In genomic region chr5:145283101-145283500, GRCh38 we compare ENCODE assay signal across 24 cellular contexts.
"Had no signal": no experiment of that assay in that cellular context is flagged by ENCODE, and none has a peak within 500 bp of the region (broad histone marks: within the 10 kb centered on the region; RNA-seq: fewer than 3 reads in every experiment).

No MANE protein-coding gene starts in this region.

- H3K27me3 Mint-ChIP-seq: activated naive CD4-positive, alpha-beta T cell treated with anti-CD3 and anti-CD28 coated beads, Interleukin-2, amount 50 U/mL, for 24 hours; naive B cell had no signal

- H3K9me3 ChIP-seq: adrenal gland, ascending aorta, lower lobe of right lung, mucosa of descending colon had no signal

- H3K27ac Mint-ChIP-seq: activated CD8-positive, alpha-beta T cell treated with anti-CD3 and anti-CD28 coated beads, Interleukin-2, amount 10 ng/mL, durations not matched to agents 7 days and 5 days; activated naive CD4-positive, alpha-beta T cell treated with anti-CD3 and anti-CD28 coated beads, Interleukin-2, amount 50 U/mL, for 24 hours; activated T-helper 1 cell treated with anti-CD3 and anti-CD28 coated beads, Interleukin-12 subunit alpha, Interleukin-12 subunit beta, Interleukin-2, Interleukin-4 antibody, amounts not matched to agents 30 ng/mL and 10 ng/mL and 1 ng/mL, durations not matched to agents 14 hours and 24 hours and 36 hours; endodermal cell; naive B cell had no signal

- DNase-seq: activated CD4-positive, alpha-beta T cell treated with anti-CD3 and anti-CD28 coated beads for 1 hour; activated CD4-positive, alpha-beta T cell treated with anti-CD3 and anti-CD28 coated beads, Interleukin-2, amount 50 U/mL, for 1 hour; activated CD8-positive, alpha-beta T cell treated with anti-CD3 and anti-CD28 coated beads, Interleukin-2, amount 10 ng/mL, durations not matched to agents 7 days and 5 days; activated gamma-delta T cell treated with Interleukin-2 at 50 U/mL for 16 hours; adrenal gland; brain microvascular endothelial cell; cortex of kidney; endodermal cell; lower lobe of right lung; mesendoderm; mucosa of descending colon; naive B cell; stimulated activated CD4-positive, alpha-beta T cell treated with anti-CD3 and anti-CD28 coated beads, Interleukin-4, amount 100 ng/mL, for 1 hour; stimulated activated naive CD4-positive, alpha-beta T cell; T-helper 1 cell; T-helper 9 cell had no signal

- H3K27ac ChIP-seq: adrenal gland, ascending aorta, brain microvascular endothelial cell, epithelial cell of prostate, foreskin keratinocyte, lower lobe of right lung had no signal

- H3K9me3 Mint-ChIP-seq: activated naive CD4-positive, alpha-beta T cell treated with anti-CD3 and anti-CD28 coated beads, Interleukin-2, amount 50 U/mL, for 24 hours; activated T-helper 1 cell treated with anti-CD3 and anti-CD28 coated beads, Interleukin-12 subunit alpha, Interleukin-12 subunit beta, Interleukin-2, Interleukin-4 antibody, amounts not matched to agents 30 ng/mL and 10 ng/mL and 1 ng/mL, durations not matched to agents 14 hours and 24 hours and 36 hours; endodermal cell; neural crest cell had no signal

- H3K4me1 Mint-ChIP-seq: activated naive CD4-positive, alpha-beta T cell treated with anti-CD3 and anti-CD28 coated beads, Interleukin-2, amount 50 U/mL, for 24 hours; naive B cell had no signal

- H3K4me3 Mint-ChIP-seq: activated CD8-positive, alpha-beta T cell treated with anti-CD3 and anti-CD28 coated beads, Interleukin-2, amount 10 ng/mL, durations not matched to agents 7 days and 5 days; activated naive CD4-positive, alpha-beta T cell treated with anti-CD3 and anti-CD28 coated beads, Interleukin-2, amount 50 U/mL, for 24 hours; activated T-helper 1 cell treated with anti-CD3 and anti-CD28 coated beads, Interleukin-12 subunit alpha, Interleukin-12 subunit beta, Interleukin-2, Interleukin-4 antibody, amounts not matched to agents 30 ng/mL and 10 ng/mL and 1 ng/mL, durations not matched to agents 14 hours and 24 hours and 36 hours; endodermal cell; naive B cell; neural crest cell had no signal

- H3K36me3 ChIP-seq: adrenal gland, ascending aorta, brain microvascular endothelial cell, lower lobe of right lung had no signal

- H3K4me3 ChIP-seq: adrenal gland, ascending aorta, lower lobe of right lung, mucosa of descending colon had no signal

- H3K27me3 ChIP-seq: adrenal gland, ascending aorta, brain microvascular endothelial cell, foreskin keratinocyte had no signal

- H3K36me3 Mint-ChIP-seq: activated naive CD4-positive, alpha-beta T cell treated with anti-CD3 and anti-CD28 coated beads, Interleukin-2, amount 50 U/mL, for 24 hours; naive B cell had no signal

- H3K4me1 ChIP-seq: adrenal gland, ascending aorta, foreskin keratinocyte, lower lobe of right lung had no signal

- ATAC-seq: activated CD8-positive, alpha-beta T cell treated with anti-CD3 and anti-CD28 coated beads, Interleukin-2, amount 10 ng/mL, durations not matched to agents 7 days and 5 days; foreskin keratinocyte; left lobe of liver; lower lobe of right lung; mucosa of descending colon; sciatic nerve had no signal
